19 cellular contexts compared by ENCODE assay signal in genomic region chr9:113597390-113598241, GRCh38.
DNase-seq lines count a peak whose midpoint lies in the region; ATAC-seq and TF ChIP-seq lines count a peak whose summit lies in the region.
"Had no signal": no experiment of that assay in that cellular context is flagged by ENCODE, and none has a peak within 500 bp of the region (broad histone marks: within the 10 kb centered on the region; RNA-seq: fewer than 3 reads in every experiment).

No MANE protein-coding gene starts in this region.

- WGBS in psoas muscle, 3 donors, result 40 to 58% (median 53%) methylated on average over 14 of the region's 14 CpGs

- H3K4me1 ChIP-seq in BLaER1 (peaks cover 90% of the 10 kb centered on the region), psoas muscle (peaks cover 57% of the 10 kb centered on the region)

- TF ChIP-seq CTCF in fibroblast of the aortic adventitia (IDR thresholded peaks at IDR 0.05; ENCODE audit: insufficient read depth, low read length) (no peak), psoas muscle (IDR thresholded peaks at IDR 0.05) (no peak)

- no peak for ATAC-seq in psoas muscle

- H3K4me3 ChIP-seq in BLaER1 (no peak overlapping the region), fibroblast of the aortic adventitia (ENCODE audit: low read depth, low read length) (peak overlapping the region; percentile 9), psoas muscle (peak overlapping the region; percentile 76)
- H3K4me3 ChIP-seq: esophagus squamous epithelium had no signal

- H3K27ac ChIP-seq in BLaER1, result peak overlapping the region; percentile 55; the same call in 1 of the 2 replicates
- H3K27ac ChIP-seq in psoas muscle, result no peak overlapping the region
- H3K27ac ChIP-seq: esophagus squamous epithelium had no signal

- H3K9me3 ChIP-seq in BLaER1 (no peaks in the 10 kb centered on the region), psoas muscle (no peaks in the 10 kb centered on the region)
- H3K9me3 ChIP-seq: esophagus squamous epithelium had no signal

- intact Hi-C loops in psoas muscle (cut with DNase I), result loop anchor here in 1 of 2 donors (2.0 to 10.0 kb wide), 2 partner anchors 23 to 323 kb away; partner anchors contain the start of genes CDC26 and PRPF4

- peak; percentile 22 for DNase-seq in RPMI7951 (ENCODE audit: low read depth)
- DNase-seq in fibroblast of the aortic adventitia (ENCODE audit: low read depth), result no peak
- DNase-seq in psoas muscle, result peak in 1 of 2 donors; percentile 42
- DNase-seq in dermis blood vessel endothelial cell, result no peak
- no peak for DNase-seq in NCI-H748 (lab: John Stamatoyannopoulos, UW; ENCODE audit: unreplicated experiment)
- no peak for DNase-seq in GOT3 (lab: John Stamatoyannopoulos, UW)
- DNase-seq in CD1c-positive myeloid dendritic cell (ENCODE audit: extremely low spot score), result no peak
- DNase-seq: activated CD4-positive, CD25-positive, alpha-beta regulatory T cell treated with anti-CD3 and anti-CD28 coated beads, Interleukin-2, amount 50 U/mL, for 72 hours; activated CD8-positive, alpha-beta memory T cell treated with anti-CD3 and anti-CD28 coated beads, Interleukin-2, amount 50 U/mL, for 4 hours; activated naive CD4-positive, alpha-beta T cell treated with Interleukin-2 at 50 U/mL for 16 hours; AML-193; Calu3; esophagus squamous epithelium; head of caudate nucleus; NCI-H187; NK-92 treated with Interleukin-12 subunit alpha and Interleukin-12 subunit beta, amount 100 ng/mL, for 24 hours; SIG-M5; stimulated activated CD4-positive, alpha-beta T cell treated with anti-CD3 and anti-CD28 coated beads, Interleukin-1b, Interleukin-23, amount 100 ng/mL, for 48 hours had no signal

- peak overlapping the region; percentile 27; the same call in 1 of the 2 replicates for H3K9ac ChIP-seq in BLaER1

- peak overlapping the region; percentile 99 for H3K4me2 ChIP-seq in BLaER1

- no peaks in the 10 kb centered on the region for H3K27me3 ChIP-seq in BLaER1
- no peaks in the 10 kb centered on the region for H3K27me3 ChIP-seq in psoas muscle (ENCODE audit: insufficient read depth in 3 of 3, low read length in 2 of 3)
- H3K27me3 ChIP-seq: esophagus squamous epithelium had no signal

- H3K36me3 ChIP-seq in BLaER1 (peaks cover 33% of the 10 kb centered on the region), psoas muscle (ENCODE audit: insufficient read depth in 1 of 2, low read depth in 1 of 2) (peaks cover 0 to 26% of the 10 kb centered on the region in 2 donors)

- H4K20me1 ChIP-seq in BLaER1, result peaks cover 15% of the 10 kb centered on the region
